In genomic region chr2:15565994-15566671, GRCh38 we compare ENCODE assay signal across 9 cellular contexts.
"Had no signal": no experiment of that assay in that cellular context is flagged by ENCODE, and none has a peak within 500 bp of the region (broad histone marks: within the 10 kb centered on the region; RNA-seq: fewer than 3 reads in every experiment).

No MANE protein-coding gene starts in this region.

- H3K4me3 Mint-ChIP-seq: GM23338, H9 had no signal

- H3K9me3 Mint-ChIP-seq: GM23338, H9 had no signal

- H3K4me2 ChIP-seq: GM23338, KMS-11 had no signal

- ATAC-seq: GM23338 had no signal

- H3K9ac ChIP-seq: KMS-11 had no signal

- H3K27ac ChIP-seq: KMS-11 had no signal

- FAIRE-seq: H1, H54, HTR-8/SVneo had no signal

- H2AFZ ChIP-seq: GM23338 had no signal

- H3K27ac Mint-ChIP-seq: GM23338, H9 had no signal

- DNase-seq: H9, HCEC 1CT, Karpas-422, KBM-7 had no signal

- H3K4me3 ChIP-seq: GM23338 had no signal
